ENCODE assay signal across 20 cellular contexts in genomic region chr2:7539077-7539476, GRCh38.
A peak's percentile ranks its signal among the peaks of the same experiment; 100 is the strongest.
DNase-seq lines count a peak whose midpoint lies in the region; ATAC-seq lines count a peak whose summit lies in the region.
"Had no signal": no experiment of that assay in that cellular context is flagged by ENCODE, and none has a peak within 500 bp of the region (broad histone marks: within the 10 kb centered on the region; RNA-seq: fewer than 3 reads in every experiment).

No MANE protein-coding gene starts in this region.

- H3K27ac Mint-ChIP-seq in activated naive CD8-positive, alpha-beta T cell = peak overlapping the region; percentile 76
- H3K27ac Mint-ChIP-seq in activated naive CD8-positive, alpha-beta T cell treated with anti-CD3 and anti-CD28 coated beads for 36 hours = no peak overlapping the region
- H3K27ac Mint-ChIP-seq in activated T-helper 2 cell treated with anti-CD3 and anti-CD28 coated beads, Interferon-gamma antibody, Interleukin-2, Interleukin-4, amounts not matched to agents 10 μg/mL and 5 μg/mL and 100 μg/mL, durations not matched to agents 14 hours and 24 hours and 36 hours = peak overlapping the region; percentile 70
- H3K27ac Mint-ChIP-seq in stimulated activated naive CD8-positive, alpha-beta T cell treated with anti-CD3 and anti-CD28 coated beads, Interleukin-15, amount 100 ng/mL, for 72 hours = peak overlapping the region in 1 of 2 donors; percentile 34
- H3K27ac Mint-ChIP-seq: activated naive CD4-positive, alpha-beta T cell treated with anti-CD3 and anti-CD28 coated beads, Interleukin-2, amount 10 ng/mL, durations not matched to agents 7 days and 5 days; activated T-cell treated with anti-CD3 and anti-CD28 coated beads, Interleukin-2, amount 50 U/mL, for 24 hours; WTC11 had no signal

- peak overlapping the region; percentile 40 for H3K4me3 Mint-ChIP-seq in activated naive CD8-positive, alpha-beta T cell
- H3K4me3 Mint-ChIP-seq in activated naive CD8-positive, alpha-beta T cell treated with anti-CD3 and anti-CD28 coated beads for 36 hours = no peak overlapping the region
- H3K4me3 Mint-ChIP-seq in activated T-helper 2 cell treated with anti-CD3 and anti-CD28 coated beads, Interferon-gamma antibody, Interleukin-2, Interleukin-4, amounts not matched to agents 10 μg/mL and 5 μg/mL and 100 μg/mL, durations not matched to agents 14 hours and 24 hours and 36 hours (ENCODE audit: low read depth) = peak overlapping the region; percentile 54
- peak overlapping the region; percentile 7 to 26 for H3K4me3 Mint-ChIP-seq in stimulated activated naive CD8-positive, alpha-beta T cell treated with anti-CD3 and anti-CD28 coated beads, Interleukin-15, amount 100 ng/mL, for 72 hours
- H3K4me3 Mint-ChIP-seq: activated naive CD4-positive, alpha-beta T cell treated with anti-CD3 and anti-CD28 coated beads, Interleukin-2, amount 10 ng/mL, durations not matched to agents 7 days and 5 days; activated T-cell treated with anti-CD3 and anti-CD28 coated beads, Interleukin-2, amount 50 U/mL, for 24 hours; WTC11 had no signal

- H3K36me3 Mint-ChIP-seq in activated naive CD8-positive, alpha-beta T cell = peaks cover 28% of the 10 kb centered on the region
- peaks cover 62% of the 10 kb centered on the region for H3K36me3 Mint-ChIP-seq in activated naive CD8-positive, alpha-beta T cell treated with anti-CD3 and anti-CD28 coated beads for 36 hours
- H3K36me3 Mint-ChIP-seq in activated T-helper 2 cell treated with anti-CD3 and anti-CD28 coated beads, Interferon-gamma antibody, Interleukin-2, Interleukin-4, amounts not matched to agents 10 μg/mL and 5 μg/mL and 100 μg/mL, durations not matched to agents 14 hours and 24 hours and 36 hours (ENCODE audit: low read depth) = peaks cover 83% of the 10 kb centered on the region

- peak; percentile 60 for ATAC-seq in stimulated activated naive CD8-positive, alpha-beta T cell treated with anti-CD3 and anti-CD28 coated beads, Interleukin-15, amount 100 ng/mL, for 72 hours
- ATAC-seq in GM21390 (IDR thresholded peaks at IDR 0.05; ENCODE audit: unreplicated experiment) = no peak
- no peak for ATAC-seq in HG03139 (IDR thresholded peaks at IDR 0.05; ENCODE audit: unreplicated experiment)
- ATAC-seq: HCT116, heart right ventricle, WTC11 had no signal

- DNase-seq in activated naive CD8-positive, alpha-beta T cell treated with anti-CD3 and anti-CD28 coated beads for 36 hours = no peak
- peak; percentile 3 for DNase-seq in HT1080 (ENCODE audit: low read depth)
- DNase-seq in activated T-helper 2 cell treated with anti-CD3 and anti-CD28 coated beads, Interferon-gamma antibody, Interleukin-2, Interleukin-4, amounts not matched to agents 10 μg/mL and 5 μg/mL and 100 μg/mL, durations not matched to agents 14 hours and 24 hours and 36 hours (ENCODE audit: low spot score) = no peak
- DNase-seq in stimulated activated naive CD8-positive, alpha-beta T cell treated with anti-CD3 and anti-CD28 coated beads, Interleukin-15, amount 100 ng/mL, for 72 hours = peak in 1 of 2 donors; percentile 18
- DNase-seq: activated naive CD4-positive, alpha-beta T cell treated with anti-CD3 and anti-CD28 coated beads, Interleukin-2, amount 10 ng/mL, durations not matched to agents 7 days and 5 days; activated T-cell treated with anti-CD3 and anti-CD28 coated beads, Interleukin-2, amount 50 U/mL, for 24 hours; Caco-2; heart right ventricle; Kasumi-1; left ventricle myocardium inferior; NCI-H1417 treated with DMSO at 0.1 percent for 48 hours; NCI-H2081 treated with DMSO at 0.1 percent for 48 hours; NCI-H82; spleen; stimulated activated CD8-positive, alpha-beta memory T cell treated with anti-CD3 and anti-CD28 coated beads, Interleukin-4, amount 100 ng/mL, for 48 hours had no signal

- H3K27me3 Mint-ChIP-seq in activated naive CD8-positive, alpha-beta T cell = no peaks in the 10 kb centered on the region
- no peaks in the 10 kb centered on the region for H3K27me3 Mint-ChIP-seq in activated naive CD8-positive, alpha-beta T cell treated with anti-CD3 and anti-CD28 coated beads for 36 hours
- H3K27me3 Mint-ChIP-seq in activated T-helper 2 cell treated with anti-CD3 and anti-CD28 coated beads, Interferon-gamma antibody, Interleukin-2, Interleukin-4, amounts not matched to agents 10 μg/mL and 5 μg/mL and 100 μg/mL, durations not matched to agents 14 hours and 24 hours and 36 hours (ENCODE audit: low read depth) = no peaks in the 10 kb centered on the region
- no peaks in the 10 kb centered on the region for H3K27me3 Mint-ChIP-seq in stimulated activated naive CD8-positive, alpha-beta T cell treated with anti-CD3 and anti-CD28 coated beads, Interleukin-15, amount 100 ng/mL, for 72 hours
- H3K27me3 Mint-ChIP-seq: activated naive CD4-positive, alpha-beta T cell treated with anti-CD3 and anti-CD28 coated beads, Interleukin-2, amount 10 ng/mL, durations not matched to agents 7 days and 5 days; activated T-cell treated with anti-CD3 and anti-CD28 coated beads, Interleukin-2, amount 50 U/mL, for 24 hours had no signal

- peaks cover 31% of the 10 kb centered on the region for H3K9me3 Mint-ChIP-seq in activated naive CD8-positive, alpha-beta T cell (ENCODE audit: low read depth)
- H3K9me3 Mint-ChIP-seq in activated naive CD8-positive, alpha-beta T cell treated with anti-CD3 and anti-CD28 coated beads for 36 hours = peaks cover 58% of the 10 kb centered on the region
- H3K9me3 Mint-ChIP-seq in activated T-helper 2 cell treated with anti-CD3 and anti-CD28 coated beads, Interferon-gamma antibody, Interleukin-2, Interleukin-4, amounts not matched to agents 10 μg/mL and 5 μg/mL and 100 μg/mL, durations not matched to agents 14 hours and 24 hours and 36 hours = peaks cover 81% of the 10 kb centered on the region
- H3K9me3 Mint-ChIP-seq in stimulated activated naive CD8-positive, alpha-beta T cell treated with anti-CD3 and anti-CD28 coated beads, Interleukin-15, amount 100 ng/mL, for 72 hours = peaks cover 59 to 62% of the 10 kb centered on the region in 2 donors

- peaks cover 57% of the 10 kb centered on the region for H3K4me1 Mint-ChIP-seq in activated naive CD8-positive, alpha-beta T cell (ENCODE audit: low read depth)
- H3K4me1 Mint-ChIP-seq in activated naive CD8-positive, alpha-beta T cell treated with anti-CD3 and anti-CD28 coated beads for 36 hours = peaks cover 47% of the 10 kb centered on the region
- H3K4me1 Mint-ChIP-seq in activated T-helper 2 cell treated with anti-CD3 and anti-CD28 coated beads, Interferon-gamma antibody, Interleukin-2, Interleukin-4, amounts not matched to agents 10 μg/mL and 5 μg/mL and 100 μg/mL, durations not matched to agents 14 hours and 24 hours and 36 hours (ENCODE audit: low read depth) = peaks cover 52% of the 10 kb centered on the region
- peaks cover 56% of the 10 kb centered on the region for H3K4me1 Mint-ChIP-seq in stimulated activated naive CD8-positive, alpha-beta T cell treated with anti-CD3 and anti-CD28 coated beads, Interleukin-15, amount 100 ng/mL, for 72 hours
- H3K4me1 Mint-ChIP-seq: WTC11 had no signal

- intact Hi-C loops in activated T-helper 2 cell treated with anti-CD3 and anti-CD28 coated beads, Interferon-gamma antibody, Interleukin-2, Interleukin-4, amounts not matched to agents 10 μg/mL and 5 μg/mL and 100 μg/mL, durations not matched to agents 14 hours and 24 hours and 36 hours (cut with micrococcal nuclease) = no loop called here
